1 cellular context compared by ENCODE assay signal in genomic region chr10:71695502-71696476, GRCh38.
TF ChIP-seq lines count a peak whose summit lies in the region.

No MANE protein-coding gene starts in this region.

TF ChIP-seq in HepG2, 621 proteins besides CTCF, POLR2A, EP300 and RAD21 (continued from another document and continues in another):
- TF ChIP-seq AFF4 (CRISPR knock-in tag; IDR thresholded peaks at IDR 0.05) (no peak), ZBTB2 (CRISPR knock-in tag; IDR thresholded peaks at IDR 0.05; ENCODE audit: low read depth) (no peak), ZNF724P (CRISPR knock-in tag; IDR thresholded peaks at IDR 0.05; ENCODE audit: borderline replicate concordance) (no peak), TCF7L2 (IDR thresholded peaks at IDR 0.05; ENCODE audit: low read depth, low read length) (no peak), POGZ (CRISPR knock-in tag; IDR thresholded peaks at IDR 0.05) (no peak), CENPBD1 (CRISPR knock-in tag; IDR thresholded peaks at IDR 0.05; ENCODE audit: borderline replicate concordance, low read depth) (no peak), NR2F1 (CRISPR knock-in tag; IDR thresholded peaks at IDR 0.05) (peak; percentile 14 to 27; a peak in 1 of 4 replicates), SMYD3 (CRISPR knock-in tag; IDR thresholded peaks at IDR 0.05) (no peak), ZBTB7B (CRISPR knock-in tag; IDR thresholded peaks at IDR 0.05) (0 out of 2 replicates have a peak, but pooled peaks have one; percentile 28), ZNF331 (CRISPR knock-in tag; IDR thresholded peaks at IDR 0.05) (no peak), TOE1 (CRISPR knock-in tag; IDR thresholded peaks at IDR 0.05) (no peak), RARA (CRISPR knock-in tag; IDR thresholded peaks at IDR 0.05) (peak; percentile 42), NKX3-1 (CRISPR knock-in tag; IDR thresholded peaks at IDR 0.05) (no peak), ZNF737 (CRISPR knock-in tag; IDR thresholded peaks at IDR 0.05; ENCODE audit: borderline replicate concordance) (no peak), ZFP36L1 (CRISPR knock-in tag; IDR thresholded peaks at IDR 0.05) (no peak), PATZ1 (CRISPR knock-in tag; IDR thresholded peaks at IDR 0.05) (no peak; the same call in 1 of the 2 replicates), MLX (CRISPR knock-in tag; IDR thresholded peaks at IDR 0.05) (no peak), ZNF687 (CRISPR knock-in tag; IDR thresholded peaks at IDR 0.05) (peak; percentile 57), ZBTB37 (CRISPR knock-in tag; IDR thresholded peaks at IDR 0.05) (no peak), TBX2 (CRISPR knock-in tag; IDR thresholded peaks at IDR 0.05; ENCODE audit: borderline replicate concordance) (no peak), ZFP1 (CRISPR knock-in tag; IDR thresholded peaks at IDR 0.05) (no peak), SOX6 (IDR thresholded peaks at IDR 0.05) (no peak), SOX6 (CRISPR knock-in tag; IDR thresholded peaks at IDR 0.05) (peak; percentile 32; the same call in 1 of the 2 replicates)
- TF ChIP-seq, protein P1, sequence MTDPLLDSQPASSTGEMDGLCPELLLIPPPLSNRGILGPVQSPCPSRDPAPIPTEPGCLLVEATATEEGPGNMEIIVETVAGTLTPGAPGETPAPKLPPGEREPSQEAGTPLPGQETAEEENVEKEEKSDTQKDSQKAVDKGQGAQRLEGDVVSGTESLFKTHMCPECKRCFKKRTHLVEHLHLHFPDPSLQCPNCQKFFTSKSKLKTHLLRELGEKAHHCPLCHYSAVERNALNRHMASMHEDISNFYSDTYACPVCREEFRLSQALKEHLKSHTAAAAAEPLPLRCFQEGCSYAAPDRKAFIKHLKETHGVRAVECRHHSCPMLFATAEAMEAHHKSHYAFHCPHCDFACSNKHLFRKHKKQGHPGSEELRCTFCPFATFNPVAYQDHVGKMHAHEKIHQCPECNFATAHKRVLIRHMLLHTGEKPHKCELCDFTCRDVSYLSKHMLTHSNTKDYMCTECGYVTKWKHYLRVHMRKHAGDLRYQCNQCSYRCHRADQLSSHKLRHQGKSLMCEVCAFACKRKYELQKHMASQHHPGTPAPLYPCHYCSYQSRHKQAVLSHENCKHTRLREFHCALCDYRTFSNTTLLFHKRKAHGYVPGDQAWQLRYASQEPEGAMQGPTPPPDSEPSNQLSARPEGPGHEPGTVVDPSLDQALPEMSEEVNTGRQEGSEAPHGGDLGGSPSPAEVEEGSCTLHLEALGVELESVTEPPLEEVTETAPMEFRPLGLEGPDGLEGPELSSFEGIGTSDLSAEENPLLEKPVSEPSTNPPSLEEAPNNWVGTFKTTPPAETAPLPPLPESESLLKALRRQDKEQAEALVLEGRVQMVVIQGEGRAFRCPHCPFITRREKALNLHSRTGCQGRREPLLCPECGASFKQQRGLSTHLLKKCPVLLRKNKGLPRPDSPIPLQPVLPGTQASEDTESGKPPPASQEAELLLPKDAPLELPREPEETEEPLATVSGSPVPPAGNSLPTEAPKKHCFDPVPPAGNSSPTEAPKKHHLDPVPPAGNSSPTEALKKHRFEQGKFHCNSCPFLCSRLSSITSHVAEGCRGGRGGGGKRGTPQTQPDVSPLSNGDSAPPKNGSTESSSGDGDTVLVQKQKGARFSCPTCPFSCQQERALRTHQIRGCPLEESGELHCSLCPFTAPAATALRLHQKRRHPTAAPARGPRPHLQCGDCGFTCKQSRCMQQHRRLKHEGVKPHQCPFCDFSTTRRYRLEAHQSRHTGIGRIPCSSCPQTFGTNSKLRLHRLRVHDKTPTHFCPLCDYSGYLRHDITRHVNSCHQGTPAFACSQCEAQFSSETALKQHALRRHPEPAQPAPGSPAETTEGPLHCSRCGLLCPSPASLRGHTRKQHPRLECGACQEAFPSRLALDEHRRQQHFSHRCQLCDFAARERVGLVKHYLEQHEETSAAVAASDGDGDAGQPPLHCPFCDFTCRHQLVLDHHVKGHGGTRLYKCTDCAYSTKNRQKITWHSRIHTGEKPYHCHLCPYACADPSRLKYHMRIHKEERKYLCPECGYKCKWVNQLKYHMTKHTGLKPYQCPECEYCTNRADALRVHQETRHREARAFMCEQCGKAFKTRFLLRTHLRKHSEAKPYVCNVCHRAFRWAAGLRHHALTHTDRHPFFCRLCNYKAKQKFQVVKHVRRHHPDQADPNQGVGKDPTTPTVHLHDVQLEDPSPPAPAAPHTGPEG (CRISPR knock-in tag; IDR thresholded peaks at IDR 0.05), result no peak
- TF ChIP-seq, protein P2, sequence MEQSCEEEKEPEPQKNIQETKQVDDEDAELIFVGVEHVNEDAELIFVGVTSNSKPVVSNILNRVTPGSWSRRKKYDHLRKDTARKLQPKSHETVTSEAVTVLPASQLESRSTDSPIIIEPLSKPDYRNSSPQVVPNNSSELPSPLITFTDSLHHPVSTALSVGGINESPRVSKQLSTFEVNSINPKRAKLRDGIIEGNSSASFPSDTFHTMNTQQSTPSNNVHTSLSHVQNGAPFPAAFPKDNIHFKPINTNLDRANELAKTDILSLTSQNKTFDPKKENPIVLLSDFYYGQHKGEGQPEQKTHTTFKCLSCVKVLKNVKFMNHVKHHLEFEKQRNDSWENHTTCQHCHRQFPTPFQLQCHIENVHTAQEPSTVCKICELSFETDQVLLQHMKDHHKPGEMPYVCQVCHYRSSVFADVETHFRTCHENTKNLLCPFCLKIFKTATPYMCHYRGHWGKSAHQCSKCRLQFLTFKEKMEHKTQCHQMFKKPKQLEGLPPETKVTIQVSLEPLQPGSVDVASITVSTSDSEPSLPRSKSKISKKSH (CRISPR knock-in tag; IDR thresholded peaks at IDR 0.05; ENCODE audit: borderline replicate concordance), result no peak
- TF ChIP-seq, protein P3, sequence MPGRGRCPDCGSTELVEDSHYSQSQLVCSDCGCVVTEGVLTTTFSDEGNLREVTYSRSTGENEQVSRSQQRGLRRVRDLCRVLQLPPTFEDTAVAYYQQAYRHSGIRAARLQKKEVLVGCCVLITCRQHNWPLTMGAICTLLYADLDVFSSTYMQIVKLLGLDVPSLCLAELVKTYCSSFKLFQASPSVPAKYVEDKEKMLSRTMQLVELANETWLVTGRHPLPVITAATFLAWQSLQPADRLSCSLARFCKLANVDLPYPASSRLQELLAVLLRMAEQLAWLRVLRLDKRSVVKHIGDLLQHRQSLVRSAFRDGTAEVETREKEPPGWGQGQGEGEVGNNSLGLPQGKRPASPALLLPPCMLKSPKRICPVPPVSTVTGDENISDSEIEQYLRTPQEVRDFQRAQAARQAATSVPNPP (CRISPR knock-in tag; IDR thresholded peaks at IDR 0.05), result no peak
- TF ChIP-seq, protein P4, sequence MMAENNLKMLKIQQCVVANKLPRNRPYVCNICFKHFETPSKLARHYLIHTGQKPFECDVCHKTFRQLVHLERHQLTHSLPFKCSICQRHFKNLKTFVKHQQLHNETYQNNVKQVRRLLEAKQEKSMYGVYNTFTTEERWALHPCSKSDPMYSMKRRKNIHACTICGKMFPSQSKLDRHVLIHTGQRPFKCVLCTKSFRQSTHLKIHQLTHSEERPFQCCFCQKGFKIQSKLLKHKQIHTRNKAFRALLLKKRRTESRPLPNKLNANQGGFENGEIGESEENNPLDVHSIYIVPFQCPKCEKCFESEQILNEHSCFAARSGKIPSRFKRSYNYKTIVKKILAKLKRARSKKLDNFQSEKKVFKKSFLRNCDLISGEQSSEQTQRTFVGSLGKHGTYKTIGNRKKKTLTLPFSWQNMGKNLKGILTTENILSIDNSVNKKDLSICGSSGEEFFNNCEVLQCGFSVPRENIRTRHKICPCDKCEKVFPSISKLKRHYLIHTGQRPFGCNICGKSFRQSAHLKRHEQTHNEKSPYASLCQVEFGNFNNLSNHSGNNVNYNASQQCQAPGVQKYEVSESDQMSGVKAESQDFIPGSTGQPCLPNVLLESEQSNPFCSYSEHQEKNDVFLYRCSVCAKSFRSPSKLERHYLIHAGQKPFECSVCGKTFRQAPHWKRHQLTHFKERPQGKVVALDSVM (CRISPR knock-in tag; IDR thresholded peaks at IDR 0.05), result 0 out of 2 replicates have a peak, but pooled peaks have one; percentile 22
